9 cellular contexts compared by ENCODE assay signal in genomic region chr15:52855157-52855556, GRCh38.
"Had no signal": no experiment of that assay in that cellular context is flagged by ENCODE, and none has a peak within 500 bp of the region (broad histone marks: within the 10 kb centered on the region; RNA-seq: fewer than 3 reads in every experiment).

No MANE protein-coding gene starts in this region.

- H3K27ac ChIP-seq: GM23248, HL-60 had no signal

- ATAC-seq: HCT116, HepG2 had no signal

- H3K4me1 Mint-ChIP-seq: IgD-negative memory B cell had no signal

- H3K36me3 ChIP-seq: HAP-1 had no signal

- H3K9me3 ChIP-seq: HAP-1 had no signal

- DNase-seq: GM23248, GOT3, H7, HFFc6 had no signal

- H3K27ac Mint-ChIP-seq: HFFc6, IgD-negative memory B cell had no signal

- H3K9ac ChIP-seq: GM23248 had no signal

- H3K36me3 Mint-ChIP-seq: IgD-negative memory B cell had no signal

- H3K4me3 Mint-ChIP-seq: HFFc6, IgD-negative memory B cell had no signal

- H3K4me3 ChIP-seq: GM23248, HAP-1 had no signal
